In the genomic region with DNA sequence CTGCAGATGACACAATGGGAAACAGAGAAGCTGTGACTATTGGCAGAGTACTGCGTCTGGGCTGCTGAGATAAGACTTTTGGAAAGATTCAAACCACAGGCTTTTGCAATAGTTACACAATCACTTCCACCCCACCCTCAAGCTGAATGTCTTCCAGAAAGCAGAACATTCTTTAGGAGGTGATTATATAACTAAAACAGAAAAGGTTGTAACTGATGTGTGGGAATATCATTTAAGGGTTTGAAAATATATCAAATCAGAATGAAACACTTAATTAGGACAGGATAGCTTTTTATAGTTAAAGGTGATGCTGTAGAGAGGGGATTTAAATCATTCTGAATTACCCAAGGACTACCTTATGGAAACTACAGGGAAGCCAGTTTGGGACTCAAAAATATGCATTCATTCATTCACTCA, we compare ENCODE assay signal across 9 cellular contexts.
DNase-seq lines count a peak whose midpoint lies in the region; ATAC-seq and TF ChIP-seq lines count a peak whose summit lies in the region.
"Had no signal": no experiment of that assay in that cellular context is flagged by ENCODE, and none has a peak within 500 bp of the region (broad histone marks: within the 10 kb centered on the region; RNA-seq: fewer than 3 reads in every experiment).

No MANE protein-coding gene starts in this region.

- no peaks in the 10 kb centered on the region for H3K9me3 ChIP-seq in T-helper 17 cell (ENCODE audit: control insufficient read depth, low read length, poor library complexity, severe bottlenecking)

- no peaks in the 10 kb centered on the region for H3K79me2 ChIP-seq in GM23338 (replicated peaks; ENCODE audit: insufficient read depth)

- H3K36me3 ChIP-seq in GM23338 (ENCODE audit: insufficient read depth) = no peaks in the 10 kb centered on the region

- H3K4me1 ChIP-seq in GM23338 (ENCODE audit: insufficient read depth) = peaks cover 8% of the 10 kb centered on the region; the same call in 1 of the 2 replicates

- no peaks in the 10 kb centered on the region for H4K20me1 ChIP-seq in GM23338 (replicated peaks; ENCODE audit: insufficient read depth)

- H3K9me3 Mint-ChIP-seq in GM23338 = peaks cover 3% of the 10 kb centered on the region; the same call in 2 of the 3 replicates

- no peak overlapping the region for H3K27ac ChIP-seq in GM23338 (ENCODE audit: low read depth)

- peaks cover 5% of the 10 kb centered on the region; the same call in 1 of the 2 replicates for H3K9me2 ChIP-seq in GM23338 (ENCODE audit: insufficient read depth)

- H3K4me3 ChIP-seq in GM23338 (no peak overlapping the region), retinal pigment epithelial cell (ENCODE audit: low read length) (no peak overlapping the region)

- H3K4me3 Mint-ChIP-seq in GM23338 (no peak overlapping the region), T-helper 17 cell (no peak overlapping the region)
- H3K4me3 Mint-ChIP-seq: activated naive CD4-positive, alpha-beta T cell treated with anti-CD3 and anti-CD28 coated beads, Interleukin-2, amount 50 U/mL, for 24 hours had no signal

- no peak overlapping the region for H3K4me2 ChIP-seq in GM23338

- H3F3A ChIP-seq in GM23338 (replicated peaks; ENCODE audit: low read depth) = no peaks in the 10 kb centered on the region

- H3K27ac Mint-ChIP-seq in GM23338 (no peak overlapping the region), T-helper 17 cell (no peak overlapping the region)
- H3K27ac Mint-ChIP-seq: activated naive CD4-positive, alpha-beta T cell treated with anti-CD3 and anti-CD28 coated beads, Interleukin-2, amount 50 U/mL, for 24 hours had no signal

- no peak for DNase-seq in GM23338 (ENCODE audit: low spot score)
- DNase-seq in T-helper 17 cell = no peak
- DNase-seq in glomerular endothelial cell (ENCODE audit: extremely low read depth, low read depth, low spot score) = peak; percentile 81
- peak; percentile 43 for DNase-seq in retinal pigment epithelial cell (ENCODE audit: low read depth)

- H3K27me3 ChIP-seq in GM23338 (ENCODE audit: insufficient read depth) = no peaks in the 10 kb centered on the region

- TF ChIP-seq POLR2A in GM18505 (IDR thresholded peaks at IDR 0.05; ENCODE audit: borderline replicate concordance, extremely low read depth, insufficient read depth, insufficient read length) = no peak

- peak overlapping the region; percentile 78 for H2AFZ ChIP-seq in GM23338

- no peak for TF ChIP-seq CTCF in GM23338 (conservative IDR thresholded peaks at IDR 0.05; ENCODE audit: low read depth in 2 of 2)
- TF ChIP-seq CTCF in retinal pigment epithelial cell (conservative IDR thresholded peaks at IDR 0.05; ENCODE audit: low read depth, low read length) = no peak

- ATAC-seq in GM23338 = no peak
- ATAC-seq in T-helper 17 cell = peak; percentile 56
- no peak for ATAC-seq in HG03135 (IDR thresholded peaks at IDR 0.05; ENCODE audit: unreplicated experiment)
- no peak for ATAC-seq in HG02852 (IDR thresholded peaks at IDR 0.05; ENCODE audit: unreplicated experiment)
- ATAC-seq in GM18505 (IDR thresholded peaks at IDR 0.05; ENCODE audit: unreplicated experiment) = no peak
- no peak for ATAC-seq in GM19467 (IDR thresholded peaks at IDR 0.05; ENCODE audit: unreplicated experiment)

- H3K4me1 Mint-ChIP-seq in GM23338 (peaks cover 10% of the 10 kb centered on the region), T-helper 17 cell (peaks cover 3% of the 10 kb centered on the region)
- H3K4me1 Mint-ChIP-seq: activated naive CD4-positive, alpha-beta T cell treated with anti-CD3 and anti-CD28 coated beads, Interleukin-2, amount 50 U/mL, for 24 hours had no signal

- peaks cover 4% of the 10 kb centered on the region for H3K27me3 Mint-ChIP-seq in GM23338 (ENCODE audit: insufficient read depth, low read depth, poor library complexity)
- H3K27me3 Mint-ChIP-seq in T-helper 17 cell = peaks cover 67% of the 10 kb centered on the region

- H3K36me3 Mint-ChIP-seq in GM23338 (ENCODE audit: low read depth) (no peaks in the 10 kb centered on the region), T-helper 17 cell (ENCODE audit: low read depth) (peaks cover 5% of the 10 kb centered on the region)

TF ChIP-seq in GM23338, 12 proteins besides CTCF, POLR2A, EP300 and RAD21:
- TF ChIP-seq ZNF114 (CRISPR knock-in tag; IDR thresholded peaks at IDR 0.05) = no peak
- TF ChIP-seq JUNB (IDR thresholded peaks at IDR 0.05; ENCODE audit: unreplicated experiment) = no peak
- no peak for TF ChIP-seq CREB1 (CRISPR knock-in tag; IDR thresholded peaks at IDR 0.05; ENCODE audit: low read depth)
- no peak for TF ChIP-seq STAT1 (IDR thresholded peaks at IDR 0.05; ENCODE audit: unreplicated experiment)
- TF ChIP-seq ZNF331 (CRISPR knock-in tag; IDR thresholded peaks at IDR 0.05; ENCODE audit: low read depth) = no peak
- TF ChIP-seq, protein P1, sequence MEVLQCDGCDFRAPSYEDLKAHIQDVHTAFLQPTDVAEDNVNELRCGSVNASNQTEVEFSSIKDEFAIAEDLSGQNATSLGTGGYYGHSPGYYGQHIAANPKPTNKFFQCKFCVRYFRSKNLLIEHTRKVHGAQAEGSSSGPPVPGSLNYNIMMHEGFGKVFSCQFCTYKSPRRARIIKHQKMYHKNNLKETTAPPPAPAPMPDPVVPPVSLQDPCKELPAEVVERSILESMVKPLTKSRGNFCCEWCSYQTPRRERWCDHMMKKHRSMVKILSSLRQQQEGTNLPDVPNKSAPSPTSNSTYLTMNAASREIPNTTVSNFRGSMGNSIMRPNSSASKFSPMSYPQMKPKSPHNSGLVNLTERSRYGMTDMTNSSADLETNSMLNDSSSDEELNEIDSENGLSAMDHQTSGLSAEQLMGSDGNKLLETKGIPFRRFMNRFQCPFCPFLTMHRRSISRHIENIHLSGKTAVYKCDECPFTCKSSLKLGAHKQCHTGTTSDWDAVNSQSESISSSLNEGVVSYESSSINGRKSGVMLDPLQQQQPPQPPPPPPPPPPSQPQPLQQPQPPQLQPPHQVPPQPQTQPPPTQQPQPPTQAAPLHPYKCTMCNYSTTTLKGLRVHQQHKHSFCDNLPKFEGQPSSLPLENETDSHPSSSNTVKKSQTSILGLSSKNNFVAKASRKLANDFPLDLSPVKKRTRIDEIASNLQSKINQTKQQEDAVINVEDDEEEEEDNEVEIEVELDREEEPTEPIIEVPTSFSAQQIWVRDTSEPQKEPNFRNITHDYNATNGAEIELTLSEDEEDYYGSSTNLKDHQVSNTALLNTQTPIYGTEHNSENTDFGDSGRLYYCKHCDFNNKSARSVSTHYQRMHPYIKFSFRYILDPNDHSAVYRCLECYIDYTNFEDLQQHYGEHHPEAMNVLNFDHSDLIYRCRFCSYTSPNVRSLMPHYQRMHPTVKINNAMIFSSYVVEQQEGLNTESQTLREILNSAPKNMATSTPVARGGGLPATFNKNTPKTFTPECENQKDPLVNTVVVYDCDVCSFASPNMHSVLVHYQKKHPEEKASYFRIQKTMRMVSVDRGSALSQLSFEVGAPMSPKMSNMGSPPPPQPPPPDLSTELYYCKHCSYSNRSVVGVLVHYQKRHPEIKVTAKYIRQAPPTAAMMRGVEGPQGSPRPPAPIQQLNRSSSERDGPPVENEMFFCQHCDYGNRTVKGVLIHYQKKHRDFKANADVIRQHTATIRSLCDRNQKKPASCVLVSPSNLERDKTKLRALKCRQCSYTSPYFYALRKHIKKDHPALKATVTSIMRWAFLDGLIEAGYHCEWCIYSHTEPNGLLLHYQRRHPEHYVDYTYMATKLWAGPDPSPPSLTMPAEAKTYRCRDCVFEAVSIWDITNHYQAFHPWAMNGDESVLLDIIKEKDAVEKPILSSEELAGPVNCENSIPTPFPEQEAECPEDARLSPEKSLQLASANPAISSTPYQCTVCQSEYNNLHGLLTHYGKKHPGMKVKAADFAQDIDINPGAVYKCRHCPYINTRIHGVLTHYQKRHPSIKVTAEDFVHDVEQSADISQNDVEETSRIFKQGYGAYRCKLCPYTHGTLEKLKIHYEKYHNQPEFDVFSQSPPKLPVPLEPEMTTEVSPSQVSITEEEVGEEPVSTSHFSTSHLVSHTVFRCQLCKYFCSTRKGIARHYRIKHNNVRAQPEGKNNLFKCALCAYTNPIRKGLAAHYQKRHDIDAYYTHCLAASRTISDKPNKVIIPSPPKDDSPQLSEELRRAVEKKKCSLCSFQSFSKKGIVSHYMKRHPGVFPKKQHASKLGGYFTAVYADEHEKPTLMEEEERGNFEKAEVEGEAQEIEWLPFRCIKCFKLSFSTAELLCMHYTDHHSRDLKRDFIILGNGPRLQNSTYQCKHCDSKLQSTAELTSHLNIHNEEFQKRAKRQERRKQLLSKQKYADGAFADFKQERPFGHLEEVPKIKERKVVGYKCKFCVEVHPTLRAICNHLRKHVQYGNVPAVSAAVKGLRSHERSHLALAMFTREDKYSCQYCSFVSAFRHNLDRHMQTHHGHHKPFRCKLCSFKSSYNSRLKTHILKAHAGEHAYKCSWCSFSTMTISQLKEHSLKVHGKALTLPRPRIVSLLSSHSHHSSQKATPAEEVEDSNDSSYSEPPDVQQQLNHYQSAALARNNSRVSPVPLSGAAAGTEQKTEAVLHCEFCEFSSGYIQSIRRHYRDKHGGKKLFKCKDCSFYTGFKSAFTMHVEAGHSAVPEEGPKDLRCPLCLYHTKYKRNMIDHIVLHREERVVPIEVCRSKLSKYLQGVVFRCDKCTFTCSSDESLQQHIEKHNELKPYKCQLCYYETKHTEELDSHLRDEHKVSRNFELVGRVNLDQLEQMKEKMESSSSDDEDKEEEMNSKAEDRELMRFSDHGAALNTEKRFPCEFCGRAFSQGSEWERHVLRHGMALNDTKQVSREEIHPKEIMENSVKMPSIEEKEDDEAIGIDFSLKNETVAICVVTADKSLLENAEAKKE (CRISPR knock-in tag; IDR thresholded peaks at IDR 0.05) = no peak

Comparison
In these comparisons a context has a peak if more than half of its experiments do, and no peak if none do; other contexts are left out.
1. DNase-seq: peak in glomerular endothelial cell (single experiment) and retinal pigment epithelial cell (single experiment); none in GM23338 (single experiment) and T-helper 17 cell (0 of 3).